ENCODE assay signal across 8 cellular contexts in the genomic region with DNA sequence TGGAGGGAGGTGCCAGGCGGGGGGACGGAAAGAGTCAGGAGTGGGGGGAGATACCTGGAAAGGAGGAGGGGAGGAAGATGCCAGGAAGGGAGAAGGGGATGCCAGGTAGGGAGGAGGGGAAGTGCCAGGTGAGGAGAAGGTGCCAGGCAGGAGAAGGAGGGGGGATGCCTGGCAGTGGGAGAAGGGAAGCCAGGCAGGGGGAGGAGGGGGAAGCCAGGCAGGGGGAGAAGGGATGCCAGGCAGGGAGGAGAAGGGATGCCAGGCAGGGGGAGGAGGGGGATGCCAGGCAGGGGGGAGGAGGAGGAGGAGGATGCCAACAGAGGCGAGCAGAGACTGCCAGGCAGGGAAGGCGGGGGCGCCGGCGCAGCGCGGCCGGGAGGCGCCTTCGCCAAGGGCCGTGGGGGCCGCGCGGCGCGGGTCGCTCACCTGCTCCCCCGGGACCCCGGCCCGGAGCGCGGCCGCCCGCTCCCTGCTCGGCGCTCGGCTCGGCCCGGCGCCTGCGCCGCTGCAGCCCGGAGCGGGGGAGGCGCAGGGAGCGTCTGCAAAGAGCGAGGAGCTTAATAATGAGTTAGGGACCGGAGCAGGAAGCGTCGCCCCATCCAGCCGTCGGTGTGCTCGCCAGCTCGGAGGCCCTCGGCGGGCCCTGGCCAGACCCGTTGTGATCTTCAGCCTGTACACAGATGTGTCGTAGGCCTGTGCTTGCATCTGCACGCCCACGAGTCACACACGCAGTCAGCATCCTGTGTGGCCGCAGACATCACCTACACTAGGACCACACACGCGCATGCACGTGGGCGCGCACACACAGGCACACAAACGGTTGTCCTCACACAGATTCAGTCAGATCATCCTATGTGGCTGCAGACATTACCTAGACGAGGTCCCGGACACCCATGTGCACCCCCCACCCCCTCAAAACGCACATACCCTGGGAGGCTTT. TPM values are rescaled to one million over a fixed set of nuclear protein-coding genes. Genes with fewer than 3 reads are reported as not detected.
DNase-seq lines count a peak whose midpoint lies in the region; ATAC-seq and TF ChIP-seq lines count a peak whose summit lies in the region.

No MANE protein-coding gene starts in this region.

- H3K27me3 ChIP-seq in mesendoderm (ENCODE audit: insufficient read depth, low read length, poor library complexity): no peaks in the 10 kb centered on the region

- peaks cover 38% of the 10 kb centered on the region for H3K27me3 Mint-ChIP-seq in HFFc6 (ENCODE audit: insufficient read depth)
- H3K27me3 Mint-ChIP-seq in activated CD8-positive, alpha-beta T cell treated with anti-CD3 and anti-CD28 coated beads, Interleukin-2, amount 10 ng/mL, durations not matched to agents 7 days and 5 days (ENCODE audit: low read depth): peaks cover 19% of the 10 kb centered on the region
- peaks cover 8 to 55% of the 10 kb centered on the region in 2 donors for H3K27me3 Mint-ChIP-seq in effector memory CD8-positive, alpha-beta T cell

- no peak overlapping the region for H3K18ac ChIP-seq in mesendoderm (ENCODE audit: low read length)

- H2BK15ac ChIP-seq in mesendoderm (replicated peaks; ENCODE audit: low read depth): no peak overlapping the region

- no peaks in the 10 kb centered on the region for H3K36me3 ChIP-seq in mesendoderm (ENCODE audit: control insufficient read depth, insufficient read depth, low read length)

- H2AK5ac ChIP-seq in mesendoderm (ENCODE audit: low read length): no peak overlapping the region

- no peak overlapping the region for H3K4ac ChIP-seq in mesendoderm (ENCODE audit: low read depth, low read length)

- H3K4me3 Mint-ChIP-seq in HFFc6: peak overlapping the region; percentile 73
- peak overlapping the region; percentile 66 for H3K4me3 Mint-ChIP-seq in activated CD8-positive, alpha-beta T cell treated with anti-CD3 and anti-CD28 coated beads, Interleukin-2, amount 10 ng/mL, durations not matched to agents 7 days and 5 days
- peak overlapping the region; percentile 78 to 79 for H3K4me3 Mint-ChIP-seq in effector memory CD8-positive, alpha-beta T cell

- peak overlapping the region; percentile 73 for H4K5ac ChIP-seq in mesendoderm (ENCODE audit: low read length)

- H2BK5ac ChIP-seq in mesendoderm (ENCODE audit: low read length): peak overlapping the region; percentile 62

- H3K79me1 ChIP-seq in mesendoderm (ENCODE audit: low read length): no peaks in the 10 kb centered on the region

- H2BK120ac ChIP-seq in mesendoderm (ENCODE audit: low read depth, low read length): no peak overlapping the region

- no peak overlapping the region for H3K27ac Mint-ChIP-seq in HFFc6
- H3K27ac Mint-ChIP-seq in activated CD8-positive, alpha-beta T cell treated with anti-CD3 and anti-CD28 coated beads, Interleukin-2, amount 10 ng/mL, durations not matched to agents 7 days and 5 days: peak overlapping the region; percentile 37
- H3K27ac Mint-ChIP-seq in effector memory CD8-positive, alpha-beta T cell: peak overlapping the region; percentile 71 to 81

- no CpG with 5 or more reads among the region's 63 CpGs for WGBS in mesendoderm (ENCODE audit: extremely low coverage, insufficient coverage, low lambda C conversion rate)

- H3K9me3 Mint-ChIP-seq in HFFc6: no peaks in the 10 kb centered on the region; the same call in 1 of the 2 replicates
- no peaks in the 10 kb centered on the region for H3K9me3 Mint-ChIP-seq in activated CD8-positive, alpha-beta T cell treated with anti-CD3 and anti-CD28 coated beads, Interleukin-2, amount 10 ng/mL, durations not matched to agents 7 days and 5 days (ENCODE audit: insufficient read depth)
- no peaks in the 10 kb centered on the region for H3K9me3 Mint-ChIP-seq in effector memory CD8-positive, alpha-beta T cell

- H3K23ac ChIP-seq in mesendoderm (ENCODE audit: low read length): no peak overlapping the region

- H3K27ac ChIP-seq in mesendoderm (ENCODE audit: low read depth, low read length): no peak overlapping the region

- peak; percentile 33 for DNase-seq in COLO829 (ENCODE audit: low spot score)
- DNase-seq in HFFc6: no peak
- peak; percentile 43 for DNase-seq in NCI-H510A (lab: John Stamatoyannopoulos, UW)
- peak; percentile 59 for DNase-seq in activated CD8-positive, alpha-beta T cell treated with anti-CD3 and anti-CD28 coated beads, Interleukin-2, amount 10 ng/mL, durations not matched to agents 7 days and 5 days
- DNase-seq in effector memory CD8-positive, alpha-beta T cell: peak; percentile 33 to 45 (median 43)
- DNase-seq in mesendoderm: peak; percentile 78
- DNase-seq in stimulated activated CD8-positive, alpha-beta memory T cell treated with anti-CD3 and anti-CD28 coated beads, Interleukin-12 subunit alpha, Interleukin-12 subunit beta, amount 100 ng/mL, for 24 hours (ENCODE audit: extremely low read depth): peak; percentile 11

- ATAC-seq in activated CD8-positive, alpha-beta T cell treated with anti-CD3 and anti-CD28 coated beads, Interleukin-2, amount 10 ng/mL, durations not matched to agents 7 days and 5 days: peak; percentile 85
- ATAC-seq in effector memory CD8-positive, alpha-beta T cell (replicated peaks): peak; percentile 75
- no peak for ATAC-seq in GM19467 (IDR thresholded peaks at IDR 0.05; ENCODE audit: unreplicated experiment)

- peak overlapping the region; percentile 73 for H3K4me2 ChIP-seq in mesendoderm (ENCODE audit: low read length)

- peak overlapping the region; percentile 93 for H3K56ac ChIP-seq in mesendoderm (ENCODE audit: low read length)

- H3K79me2 ChIP-seq in mesendoderm (ENCODE audit: control insufficient read depth, insufficient read depth, low read length): no peaks in the 10 kb centered on the region

- no peaks in the 10 kb centered on the region for H3K4me1 Mint-ChIP-seq in HFFc6 (ENCODE audit: low read depth)
- peaks cover 14% of the 10 kb centered on the region for H3K4me1 Mint-ChIP-seq in activated CD8-positive, alpha-beta T cell treated with anti-CD3 and anti-CD28 coated beads, Interleukin-2, amount 10 ng/mL, durations not matched to agents 7 days and 5 days (ENCODE audit: low read depth)
- H3K4me1 Mint-ChIP-seq in effector memory CD8-positive, alpha-beta T cell (ENCODE audit: low read depth in 2 of 2): peaks cover 24 to 34% of the 10 kb centered on the region in 2 donors

- H3K4me1 ChIP-seq in mesendoderm (ENCODE audit: control insufficient read depth, low read depth, low read length): peaks cover 4% of the 10 kb centered on the region

- H4K8ac ChIP-seq in mesendoderm (ENCODE audit: low read depth, low read length): no peak overlapping the region

- H3K36me3 Mint-ChIP-seq in HFFc6 (ENCODE audit: low read depth): no peaks in the 10 kb centered on the region
- no peaks in the 10 kb centered on the region for H3K36me3 Mint-ChIP-seq in activated CD8-positive, alpha-beta T cell treated with anti-CD3 and anti-CD28 coated beads, Interleukin-2, amount 10 ng/mL, durations not matched to agents 7 days and 5 days (ENCODE audit: low read depth)
- H3K36me3 Mint-ChIP-seq in effector memory CD8-positive, alpha-beta T cell (ENCODE audit: insufficient read depth): peaks cover 3% of the 10 kb centered on the region

- peak overlapping the region; percentile 28 for H3K4me3 ChIP-seq in mesendoderm (ENCODE audit: low read length)

- CTCF ChIA-PET in activated CD8-positive, alpha-beta T cell treated with anti-CD3 and anti-CD28 coated beads, Interleukin-2, amount 10 ng/mL, durations not matched to agents 7 days and 5 days (lab: Charles Lee): interaction anchor here (1.0 to 1.1 kb wide), 2 partner anchors 33 to 90 kb away, joined by 3 to 6 read pairs; no protein-coding TSS in a partner anchor

- H3K9ac ChIP-seq in mesendoderm (ENCODE audit: low read length): peak overlapping the region; percentile 62

- TF ChIP-seq CTCF in HFFc6 (IDR thresholded peaks at IDR 0.05): no peak

- POLR2A ChIA-PET in activated CD8-positive, alpha-beta T cell treated with anti-CD3 and anti-CD28 coated beads, Interleukin-2, amount 10 ng/mL, durations not matched to agents 7 days and 5 days (lab: Charles Lee): interaction anchor here (0.7 kb wide), 1 partner anchor 14 kb away, joined by 3 read pairs; no protein-coding TSS in a partner anchor

RNA-seq across cellular contexts. Expression of a gene that starts 28.4 kb away (rescaled TPM):
- total RNA-seq in HFFc6 (2021; fragmentation: NEBNext Ultra II Directional; extraction: Animal tissue kit (Norgen Biotek cat#: 25700)): 10 to 100 TPM; 28.0 to 32.9 (median 31.2) TPM
- 1 to 10 TPM; 4.2 to 4.7 TPM for total RNA-seq in activated CD8-positive, alpha-beta T cell treated with anti-CD3 and anti-CD28 coated beads, Interleukin-2, amount 10 ng/mL, durations not matched to agents 7 days and 5 days
- polyA plus RNA-seq in mesendoderm (2013, experiment 1 of 2): 7.4 TPM
- polyA plus RNA-seq in mesendoderm (2013, experiment 2 of 2): 5.9 TPM

RNA-seq across cellular contexts. Expression of a gene that starts 44.6 kb away (rescaled TPM):
- 100 to 1,000 TPM; 125 to 171 (median 138) TPM for total RNA-seq in HFFc6 (2021; fragmentation: NEBNext Ultra II Directional; extraction: Animal tissue kit (Norgen Biotek cat#: 25700))
- total RNA-seq in activated CD8-positive, alpha-beta T cell treated with anti-CD3 and anti-CD28 coated beads, Interleukin-2, amount 10 ng/mL, durations not matched to agents 7 days and 5 days: 10 to 100 TPM; 34.7 to 36.1 TPM
- polyA plus RNA-seq in mesendoderm (2013, experiment 1 of 2): 7.4 TPM
- 7.9 TPM for polyA plus RNA-seq in mesendoderm (2013, experiment 2 of 2)

RNA-seq across cellular contexts. Expression of a gene that starts 49.9 kb away (rescaled TPM):
- total RNA-seq in HFFc6 (2021; fragmentation: NEBNext Ultra II Directional; extraction: Animal tissue kit (Norgen Biotek cat#: 25700)): 10 to 100 TPM; 63.8 to 79.7 (median 67.8) TPM
- 10 to 100 TPM; 38.2 to 45.9 TPM for total RNA-seq in activated CD8-positive, alpha-beta T cell treated with anti-CD3 and anti-CD28 coated beads, Interleukin-2, amount 10 ng/mL, durations not matched to agents 7 days and 5 days
- polyA plus RNA-seq in mesendoderm (2013, experiment 1 of 2): 36.4 TPM
- 36.2 TPM for polyA plus RNA-seq in mesendoderm (2013, experiment 2 of 2)

Comparison
In these comparisons a context has a peak if more than half of its experiments do, and no peak if none do; other contexts are left out.
1. RNA of a gene that starts 28.4 kb away (total RNA-seq): 28.0 to 32.9 TPM in HFFc6; 4.2 to 4.7 TPM in activated CD8-positive, alpha-beta T cell treated with anti-CD3 and anti-CD28 coated beads, Interleukin-2, amount 10 ng/mL, durations not matched to agents 7 days and 5 days; every median in the first group is over 4 times any median in the second.
2. Peak in every context shown above with its lines, with median percentiles within 50 percentile points of each other: H3K4me3 Mint-ChIP-seq.